Comparison of ENCODE assay signal across 8 cellular contexts in the genomic region with DNA sequence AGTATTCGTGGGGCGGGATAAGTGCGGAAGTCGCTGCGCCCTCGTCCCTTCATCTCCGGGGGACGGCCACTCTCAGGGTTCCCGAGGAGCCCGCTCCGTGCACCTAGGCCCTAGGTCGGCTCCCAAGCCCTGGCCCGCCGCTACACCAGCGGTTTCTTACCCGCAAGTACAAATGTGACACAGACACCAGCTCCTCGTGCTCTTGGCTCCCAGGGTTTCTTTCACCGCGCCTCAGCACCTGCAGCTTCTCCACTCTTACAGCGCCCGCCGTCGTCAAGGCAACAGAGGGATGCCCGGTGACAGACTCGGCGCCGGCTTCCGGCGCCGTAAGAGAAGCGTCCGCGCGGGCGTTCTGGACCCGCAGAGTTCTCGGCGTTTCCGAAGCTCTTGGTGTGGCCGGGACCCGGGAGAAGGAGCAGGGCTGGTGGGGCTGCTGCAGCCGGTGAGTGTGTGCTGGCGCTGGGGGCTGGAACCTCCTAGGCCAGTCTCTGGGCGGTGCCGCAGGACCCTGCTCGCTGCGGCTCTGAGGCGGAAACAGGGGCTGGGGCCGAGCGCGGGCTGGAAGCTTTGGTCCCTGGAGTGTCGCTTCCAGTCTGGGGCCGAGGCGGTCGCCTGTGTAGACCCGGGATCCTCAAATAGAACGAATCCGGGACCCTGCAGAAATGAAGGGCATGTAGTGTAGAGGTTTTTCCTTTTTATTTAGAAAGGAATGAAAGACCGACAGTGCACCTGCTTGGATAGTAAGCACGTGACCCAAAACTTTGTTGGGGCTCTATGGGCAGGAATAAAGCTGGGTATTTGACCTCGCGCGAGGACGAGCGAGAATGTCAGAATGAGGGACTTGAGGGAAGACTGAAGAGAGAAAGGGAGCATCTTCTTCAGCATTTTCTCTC.
DNase-seq lines count a peak whose midpoint lies in the region; ATAC-seq lines count a peak whose summit lies in the region.

No MANE protein-coding gene starts in this region.

- H3K4me3 Mint-ChIP-seq in stimulated activated memory B cell treated with anti-CD40 and anti-IgM and Interleukin-4, amounts not matched to agents 10 μg/mL and 1 μg/mL and 100 μg/mL, for 72 hours = peak overlapping the region; percentile 77

- H3K4me1 ChIP-seq in endocrine pancreas (ENCODE audit: control insufficient read depth, insufficient read depth, low read length) (no peaks in the 10 kb centered on the region), mucosa of rectum (ENCODE audit: control insufficient read depth in 2 of 2, insufficient read depth in 2 of 2, low read length in 2 of 2) (no peaks in the 10 kb centered on the region)

- ATAC-seq in GM21825 (IDR thresholded peaks at IDR 0.05; ENCODE audit: unreplicated experiment) = peak; percentile 70
- ATAC-seq in stimulated activated memory B cell treated with anti-CD40 and anti-IgM and Interleukin-4, amounts not matched to agents 10 μg/mL and 1 μg/mL and 100 μg/mL, for 72 hours = peak; percentile 79

- H3K9me3 ChIP-seq in endocrine pancreas (ENCODE audit: control insufficient read depth, low read length) (no peaks in the 10 kb centered on the region), mucosa of rectum (ENCODE audit: control insufficient read depth in 2 of 2, low read length in 2 of 2) (no peaks in the 10 kb centered on the region)

- H3K4me3 ChIP-seq in endocrine pancreas (ENCODE audit: control insufficient read depth, insufficient read depth, low read length) (peak overlapping the region; percentile 56), mucosa of rectum (ENCODE audit: low read length in 2 of 2) (peak overlapping the region; percentile 10 to 44)

- H3K9ac ChIP-seq in endocrine pancreas (ENCODE audit: control insufficient read depth, insufficient read depth, low read length) (peak overlapping the region; percentile 77), mucosa of rectum (ENCODE audit: low read depth in 1 of 2, low read length in 2 of 2) (no peak overlapping the region)

- H3K27me3 ChIP-seq in endocrine pancreas (ENCODE audit: control insufficient read depth, insufficient read depth, low read length) (no peaks in the 10 kb centered on the region), mucosa of rectum (ENCODE audit: control insufficient read depth in 2 of 2, insufficient read depth in 2 of 2, low read length in 2 of 2) (peaks cover 16 to 23% of the 10 kb centered on the region in 2 donors)

- H3K27me3 Mint-ChIP-seq in stimulated activated memory B cell treated with anti-CD40 and anti-IgM and Interleukin-4, amounts not matched to agents 10 μg/mL and 1 μg/mL and 100 μg/mL, for 72 hours = peaks cover 85% of the 10 kb centered on the region

- H3K27ac ChIP-seq in mucosa of rectum (ENCODE audit: low read depth in 2 of 2, low read length in 2 of 2) = no peak overlapping the region

- H3K36me3 Mint-ChIP-seq in stimulated activated memory B cell treated with anti-CD40 and anti-IgM and Interleukin-4, amounts not matched to agents 10 μg/mL and 1 μg/mL and 100 μg/mL, for 72 hours = no peaks in the 10 kb centered on the region

- DNase-seq in DMS153 (lab: John Stamatoyannopoulos, UW) (peak; percentile 41), NCI-H1436 (lab: John Stamatoyannopoulos, UW) (peak; percentile 65), UCSD-AML1 (lab: John Stamatoyannopoulos, UW; ENCODE audit: unreplicated experiment) (no peak)
- peak; percentile 5 to 6 for DNase-seq in activated CD4-positive, alpha-beta T cell treated with anti-CD3 and anti-CD28 coated beads, Interleukin-2, amount 50 U/mL, for 4 hours

- no peaks in the 10 kb centered on the region for H3K36me3 ChIP-seq in endocrine pancreas (ENCODE audit: control insufficient read depth, insufficient read depth, low read length)
- no peaks in the 10 kb centered on the region for H3K36me3 ChIP-seq in mucosa of rectum (ENCODE audit: control insufficient read depth in 2 of 2, insufficient read depth in 2 of 2, low read length in 2 of 2)

- H3K9me3 Mint-ChIP-seq in stimulated activated memory B cell treated with anti-CD40 and anti-IgM and Interleukin-4, amounts not matched to agents 10 μg/mL and 1 μg/mL and 100 μg/mL, for 72 hours = peaks cover 8% of the 10 kb centered on the region

- H3K4me1 Mint-ChIP-seq in stimulated activated memory B cell treated with anti-CD40 and anti-IgM and Interleukin-4, amounts not matched to agents 10 μg/mL and 1 μg/mL and 100 μg/mL, for 72 hours = peaks cover 14% of the 10 kb centered on the region

- no peak overlapping the region for H3K27ac Mint-ChIP-seq in stimulated activated memory B cell treated with anti-CD40 and anti-IgM and Interleukin-4, amounts not matched to agents 10 μg/mL and 1 μg/mL and 100 μg/mL, for 72 hours
